ENCODE assay signal across 9 cellular contexts in the genomic region with DNA sequence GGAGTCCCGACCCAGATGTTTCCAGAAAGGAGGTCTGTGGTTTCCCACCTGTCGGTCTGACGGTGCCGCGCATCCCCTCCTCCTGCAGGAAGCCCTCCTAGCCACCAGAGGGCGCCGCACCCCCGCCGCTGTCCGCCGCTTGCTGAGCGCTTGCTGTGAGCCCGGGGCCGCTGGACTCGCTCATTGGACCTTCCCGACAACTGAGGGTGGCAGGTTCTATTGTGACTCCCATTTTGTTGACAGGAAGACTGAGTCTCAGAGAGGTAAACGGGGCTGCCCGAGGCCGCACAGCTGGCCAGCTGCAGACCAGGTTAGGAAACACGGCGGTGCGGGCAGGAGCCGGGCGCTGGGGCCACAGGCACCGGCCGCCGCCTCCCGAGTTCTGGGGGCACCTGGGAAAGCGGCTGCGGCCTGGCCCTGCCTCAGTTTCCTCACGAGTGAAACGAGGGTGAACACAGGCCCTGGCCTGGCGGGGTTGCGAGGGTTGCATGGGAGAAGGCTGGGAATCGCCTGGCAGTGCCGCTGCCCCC.
DNase-seq lines count a peak whose midpoint lies in the region; ATAC-seq and TF ChIP-seq lines count a peak whose summit lies in the region.
"Had no signal": no experiment of that assay in that cellular context is flagged by ENCODE, and none has a peak within 500 bp of the region (broad histone marks: within the 10 kb centered on the region; RNA-seq: fewer than 3 reads in every experiment).

No MANE protein-coding gene starts in this region.

- H3K4me3 ChIP-seq in HUES6 (ENCODE audit: low read depth, low read length): peak overlapping the region; percentile 52
- H3K4me3 ChIP-seq in breast epithelium: peak overlapping the region in 1 of 3 donors; percentile 20
- no peak overlapping the region for H3K4me3 ChIP-seq in left lung
- H3K4me3 ChIP-seq: skin epidermis had no signal

- no peaks in the 10 kb centered on the region for H3K9me3 Mint-ChIP-seq in WTC11

- no peaks in the 10 kb centered on the region for H3K9me3 ChIP-seq in HUES6 (ENCODE audit: control insufficient read depth, insufficient read depth, low read depth, low read length)
- H3K9me3 ChIP-seq in breast epithelium: no peaks in the 10 kb centered on the region
- no peaks in the 10 kb centered on the region for H3K9me3 ChIP-seq in left lung

- CTCF ChIA-PET in WTC11 (lab: Charles Lee): interaction anchor here (1.1 to 2.0 kb wide), 2 partner anchors 31 to 347 kb away, joined by 3 to 10 read pairs; no protein-coding TSS in a partner anchor

- DNase-seq in AML-193 (lab: John Stamatoyannopoulos, UW): peak; percentile 34 to 41
- DNase-seq in WTC11 (ENCODE audit: low spot score): peak; percentile 81
- DNase-seq in breast epithelium (ENCODE audit: low spot score in 2 of 2): peak in 1 of 2 donors; percentile 72
- peak; percentile 71 to 93 for DNase-seq in left lung
- DNase-seq in stimulated activated CD8-positive, alpha-beta memory T cell treated with anti-CD3 and anti-CD28 coated beads, Interleukin-12 subunit alpha, Interleukin-12 subunit beta, amount 100 ng/mL, for 4 hours (ENCODE audit: low read depth): peak; percentile 50
- DNase-seq in AG08396 (ENCODE audit: low spot score): no peak

- H3K27me3 ChIP-seq in HUES6 (ENCODE audit: control insufficient read depth, insufficient read depth, low read length) (no peaks in the 10 kb centered on the region; the same call in 1 of the 2 replicates), breast epithelium (no peaks in the 10 kb centered on the region), left lung (peaks cover 0 to 7% of the 10 kb centered on the region in 2 donors)

- H3K36me3 ChIP-seq in HUES6 (ENCODE audit: control insufficient read depth, insufficient read depth, low read length) (no peaks in the 10 kb centered on the region), breast epithelium (no peaks in the 10 kb centered on the region), left lung (no peaks in the 10 kb centered on the region)

- intact Hi-C loops in breast epithelium (cut with DNase I; ENCODE audit: low total_unique reads): no loop called here
- intact Hi-C loops in left lung (cut with DNase I): no loop called here

- H3K4me3 Mint-ChIP-seq in WTC11: 0 out of 2 replicates have a peak overlapping the region, but pooled peaks have one; percentile 10

- POLR2A ChIA-PET in WTC11 (lab: Charles Lee): no interaction called here

- H3K4me1 Mint-ChIP-seq in WTC11: peaks cover 53% of the 10 kb centered on the region

- no peak overlapping the region for H3K27ac Mint-ChIP-seq in WTC11

- H3K27me3 Mint-ChIP-seq in WTC11 (ENCODE audit: low read depth): no peaks in the 10 kb centered on the region

- peak; percentile 76 for ATAC-seq in WTC11
- ATAC-seq in left lung: peak; percentile 54
- ATAC-seq in GM21529 (IDR thresholded peaks at IDR 0.05; ENCODE audit: unreplicated experiment): no peak

- H3K4me1 ChIP-seq in HUES6 (ENCODE audit: control insufficient read depth, insufficient read depth, low read length): peaks cover 40% of the 10 kb centered on the region
- H3K4me1 ChIP-seq in breast epithelium: peaks cover 0 to 6% of the 10 kb centered on the region in 2 donors
- H3K4me1 ChIP-seq in left lung: peaks cover 12 to 39% of the 10 kb centered on the region in 2 donors

- 0 out of 2 replicates have a peak, but pooled peaks cover 4% of the 10 kb centered on the region for H3K36me3 Mint-ChIP-seq in WTC11

- TF ChIP-seq CTCF in WTC11 (IDR thresholded peaks at IDR 0.05) (peak; percentile 98), breast epithelium (IDR thresholded peaks at IDR 0.05) (peak; percentile 36 to 85 (median 75)), left lung (IDR thresholded peaks at IDR 0.05) (peak; percentile 70 to 93)

- H3K9ac ChIP-seq in HUES6 (ENCODE audit: low read length): no peak overlapping the region

- H3K27ac ChIP-seq in HUES6 (ENCODE audit: low read depth, low read length) (no peak overlapping the region), breast epithelium (no peak overlapping the region), left lung (no peak overlapping the region)
- H3K27ac ChIP-seq: skin epidermis had no signal

- TF ChIP-seq POLR2A in breast epithelium (IDR thresholded peaks at IDR 0.05): no peak

TF ChIP-seq in WTC11, 78 proteins besides CTCF, POLR2A, EP300 and RAD21:
- TF ChIP-seq, protein P1, sequence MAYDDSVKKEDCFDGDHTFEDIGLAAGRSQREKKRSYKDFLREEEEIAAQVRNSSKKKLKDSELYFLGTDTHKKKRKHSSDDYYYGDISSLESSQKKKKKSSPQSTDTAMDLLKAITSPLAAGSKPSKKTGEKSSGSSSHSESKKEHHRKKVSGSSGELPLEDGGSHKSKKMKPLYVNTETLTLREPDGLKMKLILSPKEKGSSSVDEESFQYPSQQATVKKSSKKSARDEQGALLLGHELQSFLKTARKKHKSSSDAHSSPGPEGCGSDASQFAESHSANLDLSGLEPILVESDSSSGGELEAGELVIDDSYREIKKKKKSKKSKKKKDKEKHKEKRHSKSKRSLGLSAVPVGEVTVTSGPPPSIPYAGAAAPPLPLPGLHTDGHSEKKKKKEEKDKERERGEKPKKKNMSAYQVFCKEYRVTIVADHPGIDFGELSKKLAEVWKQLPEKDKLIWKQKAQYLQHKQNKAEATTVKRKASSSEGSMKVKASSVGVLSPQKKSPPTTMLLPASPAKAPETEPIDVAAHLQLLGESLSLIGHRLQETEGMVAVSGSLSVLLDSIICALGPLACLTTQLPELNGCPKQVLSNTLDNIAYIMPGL (CRISPR knock-in tag; IDR thresholded peaks at IDR 0.05): peak; percentile 37; the same call in 1 of the 2 replicates
- TF ChIP-seq SMAD4 (CRISPR knock-in tag; IDR thresholded peaks at IDR 0.05) (no peak), PRRX2 (CRISPR knock-in tag; IDR thresholded peaks at IDR 0.05) (peak; percentile 72; the same call in 1 of the 2 replicates), EMX1 (CRISPR knock-in tag; IDR thresholded peaks at IDR 0.05) (no peak), ZNF423 (CRISPR knock-in tag; IDR thresholded peaks at IDR 0.05) (peak; percentile 54; the same call in 1 of the 2 replicates), GTF2I (CRISPR knock-in tag; conservative IDR thresholded peaks at IDR 0.05) (peak; percentile 79), ZNF121 (CRISPR knock-in tag; IDR thresholded peaks at IDR 0.05) (peak; percentile 57; the same call in 1 of the 2 replicates)
